Comparison of ENCODE assay signal across 1 cellular context in genomic region chrX:42530027-42530426, GRCh38.
TF ChIP-seq lines count a peak whose summit lies in the region.

No MANE protein-coding gene starts in this region.

TF ChIP-seq in IMR-90, 13 proteins besides CTCF, POLR2A, EP300 and RAD21:
- TF ChIP-seq RFX5 (IDR thresholded peaks at IDR 0.05; ENCODE audit: low read depth, low read length), result no peak
- TF ChIP-seq RCOR1 (IDR thresholded peaks at IDR 0.05; ENCODE audit: insufficient replicate concordance, low read length), result no peak
- TF ChIP-seq BHLHE40 (IDR thresholded peaks at IDR 0.05; ENCODE audit: low read depth, low read length), result no peak
- no peak for TF ChIP-seq CHD1 (IDR thresholded peaks at IDR 0.05; ENCODE audit: low read depth, low read length)
- TF ChIP-seq MAFK (IDR thresholded peaks at IDR 0.05; ENCODE audit: low read depth, low read length), result no peak
- no peak for TF ChIP-seq FOS (IDR thresholded peaks at IDR 0.05; ENCODE audit: low read depth, low read length)
- TF ChIP-seq NFE2L2 (IDR thresholded peaks at IDR 0.05; ENCODE audit: low read depth, low read length), result no peak
- no peak for TF ChIP-seq USF2 (IDR thresholded peaks at IDR 0.05; ENCODE audit: low read depth, low read length)
- TF ChIP-seq, protein P1, sequence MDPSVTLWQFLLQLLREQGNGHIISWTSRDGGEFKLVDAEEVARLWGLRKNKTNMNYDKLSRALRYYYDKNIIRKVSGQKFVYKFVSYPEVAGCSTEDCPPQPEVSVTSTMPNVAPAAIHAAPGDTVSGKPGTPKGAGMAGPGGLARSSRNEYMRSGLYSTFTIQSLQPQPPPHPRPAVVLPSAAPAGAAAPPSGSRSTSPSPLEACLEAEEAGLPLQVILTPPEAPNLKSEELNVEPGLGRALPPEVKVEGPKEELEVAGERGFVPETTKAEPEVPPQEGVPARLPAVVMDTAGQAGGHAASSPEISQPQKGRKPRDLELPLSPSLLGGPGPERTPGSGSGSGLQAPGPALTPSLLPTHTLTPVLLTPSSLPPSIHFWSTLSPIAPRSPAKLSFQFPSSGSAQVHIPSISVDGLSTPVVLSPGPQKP (IDR thresholded peaks at IDR 0.05; ENCODE audit: borderline replicate concordance, low read depth, low read length), result no peak
- no peak for TF ChIP-seq CEBPB (IDR thresholded peaks at IDR 0.05; ENCODE audit: low read depth, low read length)
- no peak for TF ChIP-seq SMC3 (IDR thresholded peaks at IDR 0.05; ENCODE audit: low read depth, low read length)
